In the genomic region with DNA sequence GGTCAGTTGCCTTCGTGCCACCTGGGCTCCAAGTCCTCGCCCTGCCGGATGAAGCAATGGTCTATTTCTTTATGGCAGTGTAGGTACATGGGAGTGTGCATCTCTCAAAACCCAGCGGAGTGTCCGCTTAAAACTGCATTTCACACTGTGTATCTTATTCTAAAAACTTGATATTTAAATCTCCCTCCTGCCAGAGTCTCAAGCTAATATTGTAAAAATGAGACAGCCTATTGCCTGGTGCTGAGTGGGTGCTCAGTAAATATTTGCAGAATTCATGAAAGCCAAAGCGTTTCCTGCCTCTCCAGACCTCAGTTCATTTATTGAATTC, we compare ENCODE assay signal across 1 cellular context.
TF ChIP-seq lines count a peak whose summit lies in the region.

No MANE protein-coding gene starts in this region.

TF ChIP-seq in HCT116, 20 proteins besides CTCF, POLR2A, EP300 and RAD21 (continued from another document):
- TF ChIP-seq, protein P1, sequence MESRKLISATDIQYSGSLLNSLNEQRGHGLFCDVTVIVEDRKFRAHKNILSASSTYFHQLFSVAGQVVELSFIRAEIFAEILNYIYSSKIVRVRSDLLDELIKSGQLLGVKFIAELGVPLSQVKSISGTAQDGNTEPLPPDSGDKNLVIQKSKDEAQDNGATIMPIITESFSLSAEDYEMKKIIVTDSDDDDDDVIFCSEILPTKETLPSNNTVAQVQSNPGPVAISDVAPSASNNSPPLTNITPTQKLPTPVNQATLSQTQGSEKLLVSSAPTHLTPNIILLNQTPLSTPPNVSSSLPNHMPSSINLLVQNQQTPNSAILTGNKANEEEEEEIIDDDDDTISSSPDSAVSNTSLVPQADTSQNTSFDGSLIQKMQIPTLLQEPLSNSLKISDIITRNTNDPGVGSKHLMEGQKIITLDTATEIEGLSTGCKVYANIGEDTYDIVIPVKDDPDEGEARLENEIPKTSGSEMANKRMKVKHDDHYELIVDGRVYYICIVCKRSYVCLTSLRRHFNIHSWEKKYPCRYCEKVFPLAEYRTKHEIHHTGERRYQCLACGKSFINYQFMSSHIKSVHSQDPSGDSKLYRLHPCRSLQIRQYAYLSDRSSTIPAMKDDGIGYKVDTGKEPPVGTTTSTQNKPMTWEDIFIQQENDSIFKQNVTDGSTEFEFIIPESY (IDR thresholded peaks at IDR 0.05; ENCODE audit: extremely low read depth, insufficient replicate concordance, low read length), result no peak
